ENCODE assay signal across 14 cellular contexts in genomic region chr18:58539659-58540380, GRCh38.
"Had no signal": no experiment of that assay in that cellular context is flagged by ENCODE, and none has a peak within 500 bp of the region (broad histone marks: within the 10 kb centered on the region; RNA-seq: fewer than 3 reads in every experiment).

No MANE protein-coding gene starts in this region.

- FAIRE-seq: urothelium cell line had no signal

- H3K4me3 ChIP-seq: gastroesophageal sphincter, thyroid gland had no signal

- H3K4me1 ChIP-seq: gastroesophageal sphincter, thyroid gland had no signal

- H3K27me3 ChIP-seq: thyroid gland had no signal

- H3K9me3 ChIP-seq: gastroesophageal sphincter, thyroid gland had no signal

- H3K27ac ChIP-seq: epithelial cell of prostate, gastroesophageal sphincter, thyroid gland had no signal

- H3K36me3 ChIP-seq: gastroesophageal sphincter, thyroid gland had no signal

- DNase-seq: activated CD4-positive, alpha-beta T cell treated with anti-CD3 and anti-CD28 coated beads for 1 hour; activated CD4-positive, alpha-beta T cell treated with anti-CD3 and anti-CD28 coated beads, Interleukin-2, amount 50 U/mL, for 4 hours; activated naive CD4-positive, alpha-beta T cell; activated T-cell treated with anti-CD3 and anti-CD28 coated beads for 4 hours; anterior cingulate cortex; dermis blood vessel endothelial cell; effector memory CD8-positive, alpha-beta T cell; islet precursor cell; stimulated activated CD4-positive, alpha-beta T cell treated with anti-CD3 and anti-CD28 coated beads, Interleukin-12 subunit alpha, Interleukin-12 subunit beta, amount 100 ng/mL, for 4 hours; stimulated activated CD4-positive, alpha-beta T cell treated with anti-CD3 and anti-CD28 coated beads, Interleukin-2, amount 100 ng/mL, for 24 hours; thyroid gland had no signal
